ENCODE assay signal across 1 cellular context in the genomic region with DNA sequence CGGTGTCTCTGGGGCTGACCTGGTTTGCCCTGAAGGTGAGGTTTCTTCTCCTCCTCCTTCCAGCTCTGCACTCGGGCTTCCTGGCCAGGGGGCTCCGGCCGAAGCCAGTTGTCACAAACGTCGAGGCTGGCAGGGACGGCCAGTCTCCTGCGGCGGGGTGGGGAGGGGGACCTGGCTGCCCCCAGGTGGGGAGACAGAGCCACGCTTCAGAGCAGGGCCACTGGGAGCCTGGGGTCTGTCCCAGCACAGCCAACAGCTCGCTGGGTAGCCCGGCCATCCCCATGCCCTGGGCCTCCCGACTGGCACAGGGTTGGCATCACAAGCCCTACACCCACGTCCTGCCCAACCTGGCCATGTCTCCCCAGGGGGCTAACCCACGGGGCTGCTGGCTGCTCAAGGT.
TF ChIP-seq lines count a peak whose summit lies in the region.

No MANE protein-coding gene starts in this region.

TF ChIP-seq in H1, 55 proteins besides CTCF, POLR2A, EP300 and RAD21:
- no peak for TF ChIP-seq RXRA (IDR thresholded peaks at IDR 0.05; ENCODE audit: insufficient read depth, low read depth, low read length)
- no peak for TF ChIP-seq RFX5 (IDR thresholded peaks at IDR 0.05; ENCODE audit: borderline replicate concordance, low read depth, low read length)
- no peak for TF ChIP-seq TCF12 (IDR thresholded peaks at IDR 0.05; ENCODE audit: low read depth, low read length)
- no peak for TF ChIP-seq ZNF274 (IDR thresholded peaks at IDR 0.05; ENCODE audit: borderline replicate concordance, extremely low read depth, low read length)
- TF ChIP-seq ASH2L (IDR thresholded peaks at IDR 0.05; ENCODE audit: low read length) = no peak
- TF ChIP-seq, protein P1, sequence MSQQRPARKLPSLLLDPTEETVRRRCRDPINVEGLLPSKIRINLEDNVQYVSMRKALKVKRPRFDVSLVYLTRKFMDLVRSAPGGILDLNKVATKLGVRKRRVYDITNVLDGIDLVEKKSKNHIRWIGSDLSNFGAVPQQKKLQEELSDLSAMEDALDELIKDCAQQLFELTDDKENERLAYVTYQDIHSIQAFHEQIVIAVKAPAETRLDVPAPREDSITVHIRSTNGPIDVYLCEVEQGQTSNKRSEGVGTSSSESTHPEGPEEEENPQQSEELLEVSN (IDR thresholded peaks at IDR 0.05) = no peak
- TF ChIP-seq SRF (IDR thresholded peaks at IDR 0.05; ENCODE audit: low read depth, low read length) = no peak
- no peak for TF ChIP-seq JUN (IDR thresholded peaks at IDR 0.05; ENCODE audit: low read depth, low read length)
- TF ChIP-seq NRF1 (IDR thresholded peaks at IDR 0.05; ENCODE audit: low read depth, low read length) = no peak
- no peak for TF ChIP-seq SUZ12 (IDR thresholded peaks at IDR 0.05; ENCODE audit: low read length)
- no peak for TF ChIP-seq KDM4A (IDR thresholded peaks at IDR 0.05; ENCODE audit: low read depth, low read length, severe bottlenecking)
- no peak for TF ChIP-seq KDM5A (IDR thresholded peaks at IDR 0.05; ENCODE audit: low read length)
- no peak for TF ChIP-seq BCL11A (IDR thresholded peaks at IDR 0.05; ENCODE audit: low read depth in 2 of 2, low read length in 2 of 2)
- TF ChIP-seq TAF1 (IDR thresholded peaks at IDR 0.05; ENCODE audit: low read depth, low read length) = no peak
- TF ChIP-seq HDAC2 (IDR thresholded peaks at IDR 0.05; ENCODE audit: borderline replicate concordance in 1 of 2, low read depth in 2 of 2, low read length in 2 of 2) = no peak
